Comparison of ENCODE assay signal across 8 cellular contexts in the genomic region with DNA sequence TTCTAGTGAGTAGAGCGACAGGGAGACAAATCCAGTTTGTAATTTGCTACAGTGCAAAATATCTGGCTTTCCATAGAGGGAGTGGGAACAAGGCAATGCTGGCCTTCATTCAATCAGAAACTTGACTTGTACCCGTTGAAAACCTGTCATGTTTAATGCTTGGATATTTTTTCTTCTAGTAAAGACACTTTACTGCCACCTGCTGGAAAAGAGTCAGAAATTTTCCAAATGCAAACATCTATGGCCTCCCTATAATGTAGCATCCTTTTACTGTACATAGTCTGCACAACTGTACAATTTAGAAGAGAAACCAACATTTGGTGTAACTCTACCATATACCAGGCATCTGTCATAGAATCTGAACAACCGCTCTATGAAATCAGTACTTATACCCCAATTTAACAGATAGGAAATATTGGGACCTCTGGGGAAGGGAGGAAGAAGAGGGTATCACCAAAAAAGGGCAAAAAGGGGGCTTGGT. TPM values are rescaled to one million over a fixed set of nuclear protein-coding genes. Genes with fewer than 3 reads are reported as not detected.
DNase-seq lines count a peak whose midpoint lies in the region; ATAC-seq and TF ChIP-seq lines count a peak whose summit lies in the region.

No MANE protein-coding gene starts in this region.

- peaks cover 12% of the 10 kb centered on the region for H3K36me3 ChIP-seq in CD8-positive, alpha-beta T cell (ENCODE audit: insufficient read depth, low read length)
- H3K36me3 ChIP-seq in trophoblast cell (ENCODE audit: control insufficient read depth in 1 of 2, insufficient read depth in 2 of 2, low read length in 2 of 2): peaks cover 14 to 39% of the 10 kb centered on the region in 2 experiments

- peaks cover 38% of the 10 kb centered on the region for H3K36me3 Mint-ChIP-seq in CD8-positive, alpha-beta T cell
- peaks cover 56% of the 10 kb centered on the region for H3K36me3 Mint-ChIP-seq in WTC11

- peaks cover 13% of the 10 kb centered on the region for H3K4me1 ChIP-seq in CD8-positive, alpha-beta T cell (ENCODE audit: insufficient read depth, low read length)
- no peaks in the 10 kb centered on the region for H3K4me1 ChIP-seq in trophoblast cell (ENCODE audit: control insufficient read depth in 1 of 2, insufficient read depth in 2 of 2, low read length in 2 of 2)

- no peak overlapping the region for H4K8ac ChIP-seq in trophoblast cell (ENCODE audit: low read depth, low read length)

- no peak overlapping the region for H3K27ac Mint-ChIP-seq in CD8-positive, alpha-beta T cell
- no peak overlapping the region for H3K27ac Mint-ChIP-seq in WTC11

- H3K14ac ChIP-seq in trophoblast cell (ENCODE audit: low read length): no peak overlapping the region

- no peak overlapping the region for H3K27ac ChIP-seq in CD8-positive, alpha-beta T cell (ENCODE audit: low read depth, low read length)
- no peak overlapping the region for H3K27ac ChIP-seq in trophoblast cell (ENCODE audit: low read depth, low read length)

- no peak overlapping the region for H2AK5ac ChIP-seq in trophoblast cell (ENCODE audit: low read length)

- no peak overlapping the region for H2BK5ac ChIP-seq in trophoblast cell (ENCODE audit: low read depth, low read length, poor library complexity)

- no peaks in the 10 kb centered on the region for H3K27me3 Mint-ChIP-seq in CD8-positive, alpha-beta T cell (ENCODE audit: low read depth)
- H3K27me3 Mint-ChIP-seq in WTC11 (ENCODE audit: low read depth): no peaks in the 10 kb centered on the region

- no peaks in the 10 kb centered on the region for H3K9me3 ChIP-seq in CD8-positive, alpha-beta T cell (ENCODE audit: low read length)
- H3K9me3 ChIP-seq in trophoblast cell (ENCODE audit: insufficient read depth, low read depth, low read length): no peaks in the 10 kb centered on the region

- H3K4ac ChIP-seq in trophoblast cell (ENCODE audit: low read depth, low read length): no peak overlapping the region

- H3K27me3 ChIP-seq in CD8-positive, alpha-beta T cell (ENCODE audit: insufficient read depth, low read length): no peaks in the 10 kb centered on the region
- H3K27me3 ChIP-seq in trophoblast cell (ENCODE audit: insufficient read depth, low read length): no peaks in the 10 kb centered on the region

- CTCF ChIA-PET in CD8-positive, alpha-beta T cell (lab: Charles Lee): interaction anchor here (0.6 to 5.3 kb wide), 16 partner anchors 10 to 255 kb away, joined by 3 to 79 read pairs (median 5); partner anchors contain the start of gene TBC1D20
- CTCF ChIA-PET in WTC11 (lab: Charles Lee): no interaction called here

- no peak overlapping the region for H3K23ac ChIP-seq in trophoblast cell (ENCODE audit: low read length)

- TF ChIP-seq CTCF in CD8-positive, alpha-beta T cell (IDR thresholded peaks at IDR 0.05): peak; percentile 82
- TF ChIP-seq CTCF in WTC11 (IDR thresholded peaks at IDR 0.05): peak; percentile 36
- peak; percentile 58 for TF ChIP-seq CTCF in fibroblast of villous mesenchyme (IDR thresholded peaks at IDR 0.05; ENCODE audit: insufficient read depth, low read depth, low read length)

- no peaks in the 10 kb centered on the region for H3K79me2 ChIP-seq in trophoblast cell (ENCODE audit: control insufficient read depth, insufficient read depth, low read length, poor library complexity)

- no CpG with 5 or more reads among the region's 3 CpGs for WGBS in trophoblast cell (ENCODE audit: extremely low coverage, insufficient coverage, insufficient read length)

- POLR2A ChIA-PET in CD8-positive, alpha-beta T cell (lab: Charles Lee): interaction anchor here (0.7 kb wide), 1 partner anchor 71 kb away, joined by 3 read pairs; the partner anchor contains the start of gene RBCK1
- POLR2A ChIA-PET in WTC11 (lab: Charles Lee): no interaction called here

- peak in 2 of 7 experiments; percentile 20 to 45 for DNase-seq in CD8-positive, alpha-beta T cell
- DNase-seq in NCI-H2171 (lab: John Stamatoyannopoulos, UW): peak; percentile 61
- DNase-seq in WTC11 (ENCODE audit: low spot score): no peak
- DNase-seq in fibroblast of villous mesenchyme (ENCODE audit: low read depth): peak; percentile 79
- peak; percentile 34 to 93 for DNase-seq in trophoblast cell

- peaks cover 19% of the 10 kb centered on the region for H3K4me1 Mint-ChIP-seq in CD8-positive, alpha-beta T cell (ENCODE audit: low read depth)
- no peaks in the 10 kb centered on the region for H3K4me1 Mint-ChIP-seq in WTC11

- H3K9me3 Mint-ChIP-seq in CD8-positive, alpha-beta T cell: no peaks in the 10 kb centered on the region
- peaks cover 3% of the 10 kb centered on the region; the same call in 1 of the 2 replicates for H3K9me3 Mint-ChIP-seq in WTC11

- intact Hi-C loops in CD8-positive, alpha-beta T cell (cut with DNase I, micrococcal nuclease): loop anchor here (1.0 to 5.0 kb wide), 5 partner anchors 17 to 189 kb away; partner anchors contain the start of genes TBC1D20 (in 2 of the 2) and C20orf96 (in 1 of the 2)

- H2AFZ ChIP-seq in trophoblast cell (ENCODE audit: insufficient read depth, low read length, poor library complexity): no peak overlapping the region

- no peak overlapping the region for H3K4me3 ChIP-seq in CD8-positive, alpha-beta T cell (ENCODE audit: low read depth, low read length)
- H3K4me3 ChIP-seq in fibroblast of villous mesenchyme (ENCODE audit: low read depth, low read length): no peak overlapping the region
- no peak overlapping the region for H3K4me3 ChIP-seq in trophoblast cell (ENCODE audit: low read depth, low read length)

- ATAC-seq in CD8-positive, alpha-beta T cell: peak; percentile 86
- ATAC-seq in GM19351 (IDR thresholded peaks at IDR 0.05; ENCODE audit: unreplicated experiment) (peak; percentile 43), WTC11 (peak; percentile 49), HG03432 (IDR thresholded peaks at IDR 0.05; ENCODE audit: unreplicated experiment) (no peak), GM21576 (IDR thresholded peaks at IDR 0.05; ENCODE audit: unreplicated experiment) (no peak)

- H4K12ac ChIP-seq in trophoblast cell (ENCODE audit: low read depth, low read length): no peak overlapping the region

- H2BK12ac ChIP-seq in trophoblast cell (ENCODE audit: low read length): no peak overlapping the region

- H3K18ac ChIP-seq in trophoblast cell (ENCODE audit: low read length): no peak overlapping the region

- no peak overlapping the region for H4K91ac ChIP-seq in trophoblast cell (ENCODE audit: low read depth, low read length)

- no peak overlapping the region for H3K9ac ChIP-seq in trophoblast cell (ENCODE audit: low read length)

- H2BK120ac ChIP-seq in trophoblast cell (ENCODE audit: insufficient read depth, low read length, poor library complexity): no peak overlapping the region

- no peak overlapping the region for H3K4me3 Mint-ChIP-seq in CD8-positive, alpha-beta T cell
- H3K4me3 Mint-ChIP-seq in WTC11: no peak overlapping the region

- no peaks in the 10 kb centered on the region for H3K79me1 ChIP-seq in trophoblast cell (ENCODE audit: low read length)

- H3K4me2 ChIP-seq in trophoblast cell (ENCODE audit: low read length): no peak overlapping the region

TF ChIP-seq in WTC11, 78 proteins besides CTCF, POLR2A, EP300 and RAD21 (continues in another document):
- TF ChIP-seq RELA (CRISPR knock-in tag; IDR thresholded peaks at IDR 0.05; ENCODE audit: borderline replicate concordance) (no peak), ELF4 (CRISPR knock-in tag; IDR thresholded peaks at IDR 0.05; ENCODE audit: low read depth) (no peak), ZNF121 (CRISPR knock-in tag; IDR thresholded peaks at IDR 0.05) (no peak)
- TF ChIP-seq, protein P1, sequence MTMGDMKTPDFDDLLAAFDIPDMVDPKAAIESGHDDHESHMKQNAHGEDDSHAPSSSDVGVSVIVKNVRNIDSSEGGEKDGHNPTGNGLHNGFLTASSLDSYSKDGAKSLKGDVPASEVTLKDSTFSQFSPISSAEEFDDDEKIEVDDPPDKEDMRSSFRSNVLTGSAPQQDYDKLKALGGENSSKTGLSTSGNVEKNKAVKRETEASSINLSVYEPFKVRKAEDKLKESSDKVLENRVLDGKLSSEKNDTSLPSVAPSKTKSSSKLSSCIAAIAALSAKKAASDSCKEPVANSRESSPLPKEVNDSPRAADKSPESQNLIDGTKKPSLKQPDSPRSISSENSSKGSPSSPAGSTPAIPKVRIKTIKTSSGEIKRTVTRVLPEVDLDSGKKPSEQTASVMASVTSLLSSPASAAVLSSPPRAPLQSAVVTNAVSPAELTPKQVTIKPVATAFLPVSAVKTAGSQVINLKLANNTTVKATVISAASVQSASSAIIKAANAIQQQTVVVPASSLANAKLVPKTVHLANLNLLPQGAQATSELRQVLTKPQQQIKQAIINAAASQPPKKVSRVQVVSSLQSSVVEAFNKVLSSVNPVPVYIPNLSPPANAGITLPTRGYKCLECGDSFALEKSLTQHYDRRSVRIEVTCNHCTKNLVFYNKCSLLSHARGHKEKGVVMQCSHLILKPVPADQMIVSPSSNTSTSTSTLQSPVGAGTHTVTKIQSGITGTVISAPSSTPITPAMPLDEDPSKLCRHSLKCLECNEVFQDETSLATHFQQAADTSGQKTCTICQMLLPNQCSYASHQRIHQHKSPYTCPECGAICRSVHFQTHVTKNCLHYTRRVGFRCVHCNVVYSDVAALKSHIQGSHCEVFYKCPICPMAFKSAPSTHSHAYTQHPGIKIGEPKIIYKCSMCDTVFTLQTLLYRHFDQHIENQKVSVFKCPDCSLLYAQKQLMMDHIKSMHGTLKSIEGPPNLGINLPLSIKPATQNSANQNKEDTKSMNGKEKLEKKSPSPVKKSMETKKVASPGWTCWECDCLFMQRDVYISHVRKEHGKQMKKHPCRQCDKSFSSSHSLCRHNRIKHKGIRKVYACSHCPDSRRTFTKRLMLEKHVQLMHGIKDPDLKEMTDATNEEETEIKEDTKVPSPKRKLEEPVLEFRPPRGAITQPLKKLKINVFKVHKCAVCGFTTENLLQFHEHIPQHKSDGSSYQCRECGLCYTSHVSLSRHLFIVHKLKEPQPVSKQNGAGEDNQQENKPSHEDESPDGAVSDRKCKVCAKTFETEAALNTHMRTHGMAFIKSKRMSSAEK (CRISPR knock-in tag; IDR thresholded peaks at IDR 0.05; ENCODE audit: borderline replicate concordance): no peak

RNA-seq across cellular contexts. Expression of gene TBC1D20, which starts 16.7 kb away (rescaled TPM):
- total RNA-seq in CD8-positive, alpha-beta T cell: 10 to 100 TPM; 18.5 to 20.3 TPM
- 14.6 to 15.6 TPM (median 15.4 TPM) in 3 replicates for total RNA-seq in WTC11 (2021)
- 40.3 and 42.3 TPM in 2 replicates for total RNA-seq in fibroblast of villous mesenchyme
- polyA plus RNA-seq in trophoblast cell (2013): 41.1 and 43.4 TPM in 2 replicates

Comparison
In these comparisons a context has a peak if more than half of its experiments do, and no peak if none do; other contexts are left out.
1. ATAC-seq: peak in CD8-positive, alpha-beta T cell (single experiment), GM19351 (single experiment) and WTC11 (single experiment); none in HG03432 (single experiment) and GM21576 (single experiment).
2. Peak in every context shown above with its lines, with median percentiles within 50 percentile points of each other: CTCF ChIP-seq.